23 cellular contexts compared by ENCODE assay signal in the genomic region with DNA sequence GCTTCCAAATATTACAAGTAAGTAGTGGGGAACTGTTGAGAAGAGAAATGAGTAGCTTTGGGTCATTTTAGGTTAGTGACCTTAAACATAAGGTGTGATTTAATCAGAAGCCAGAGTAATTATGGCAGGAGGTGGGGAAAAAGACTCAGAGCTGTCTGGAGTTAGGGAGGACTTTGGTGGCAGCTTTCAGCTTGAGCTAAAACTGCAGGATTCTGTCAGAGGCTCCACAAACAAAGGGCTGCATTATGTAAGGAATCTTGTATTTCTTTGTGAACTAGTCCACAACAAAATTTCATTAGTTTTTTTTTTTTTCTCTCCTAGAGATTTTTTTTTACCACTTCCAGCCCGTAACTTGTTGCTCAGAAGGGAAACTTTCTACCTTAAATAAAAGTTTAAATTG.
DNase-seq lines count a peak whose midpoint lies in the region; ATAC-seq, FAIRE-seq and TF ChIP-seq lines count a peak whose summit lies in the region.
"Had no signal": no experiment of that assay in that cellular context is flagged by ENCODE, and none has a peak within 500 bp of the region (broad histone marks: within the 10 kb centered on the region; RNA-seq: fewer than 3 reads in every experiment).

No MANE protein-coding gene starts in this region.

- DNase-seq in Ammon's horn (ENCODE audit: low spot score), result peak; percentile 48
- no peak for DNase-seq in adipocyte (ENCODE audit: low read depth)
- peak; percentile 35 for DNase-seq in putamen (ENCODE audit: low spot score)
- DNase-seq in foreskin fibroblast, result no peak
- DNase-seq in activated naive CD4-positive, alpha-beta T cell treated with anti-CD3 and anti-CD28 coated beads, Interleukin-2, amount 50 U/mL, for 16 hours, result no peak
- DNase-seq: CD4-positive, CD25-positive, alpha-beta regulatory T cell; DMS79; H7; HFFc6; KG1; NCI-H1092 treated with DMSO at 0.1 percent for 48 hours; NCI-H146; NCI-H2029; NCI-H2171; NCI-H345; NCI-H524; NCI-H774; NK-92 treated with Interleukin-12 subunit alpha and Interleukin-12 subunit beta, amount 100 ng/mL, for 24 hours; SJCRH30 had no signal

- H3K9ac ChIP-seq in adipocyte (ENCODE audit: low read length), result peak overlapping the region; percentile 9

- TF ChIP-seq CTCF in foreskin fibroblast (IDR thresholded peaks at IDR 0.05; ENCODE audit: low read depth, low read length), result no peak

- H3K4me3 ChIP-seq in adipocyte (ENCODE audit: low read length), result no peak overlapping the region
- no peak overlapping the region for H3K4me3 ChIP-seq in foreskin fibroblast (ENCODE audit: low read depth in 1 of 2, low read length in 2 of 2)
- H3K4me3 ChIP-seq: SJCRH30 had no signal

- H3K9me3 ChIP-seq in adipocyte (ENCODE audit: control insufficient read depth, low read length), result peaks cover 17% of the 10 kb centered on the region

- ATAC-seq in HG02571 (IDR thresholded peaks at IDR 0.05; ENCODE audit: unreplicated experiment) (no peak), HG02970 (IDR thresholded peaks at IDR 0.05; ENCODE audit: low FRiP score, unreplicated experiment) (no peak)

- peak; percentile 64 for FAIRE-seq in islet of Langerhans (lab: Jason Lieb, UNC)
- FAIRE-seq: HTR-8/SVneo had no signal

- no peaks in the 10 kb centered on the region for H3K27me3 ChIP-seq in adipocyte (replicated peaks; ENCODE audit: control insufficient read depth, insufficient read depth, low read length)
- H3K27me3 ChIP-seq: SJCRH30 had no signal

- no peaks in the 10 kb centered on the region for H3K4me1 ChIP-seq in adipocyte (ENCODE audit: control insufficient read depth, insufficient read depth, low read length)

- H3K36me3 ChIP-seq in adipocyte (ENCODE audit: control insufficient read depth, insufficient read depth, low read length, severe bottlenecking), result no peaks in the 10 kb centered on the region
- H3K36me3 ChIP-seq: SJCRH30 had no signal

Comparison
In these comparisons a context has a peak if more than half of its experiments do, and no peak if none do; other contexts are left out.
1. DNase-seq: peak in Ammon's horn (single experiment) and putamen (single experiment); none in adipocyte (single experiment), foreskin fibroblast (0 of 2) and activated naive CD4-positive, alpha-beta T cell treated with anti-CD3 and anti-CD28 coated beads, Interleukin-2, amount 50 U/mL, for 16 hours (single experiment).